In the genomic region with DNA sequence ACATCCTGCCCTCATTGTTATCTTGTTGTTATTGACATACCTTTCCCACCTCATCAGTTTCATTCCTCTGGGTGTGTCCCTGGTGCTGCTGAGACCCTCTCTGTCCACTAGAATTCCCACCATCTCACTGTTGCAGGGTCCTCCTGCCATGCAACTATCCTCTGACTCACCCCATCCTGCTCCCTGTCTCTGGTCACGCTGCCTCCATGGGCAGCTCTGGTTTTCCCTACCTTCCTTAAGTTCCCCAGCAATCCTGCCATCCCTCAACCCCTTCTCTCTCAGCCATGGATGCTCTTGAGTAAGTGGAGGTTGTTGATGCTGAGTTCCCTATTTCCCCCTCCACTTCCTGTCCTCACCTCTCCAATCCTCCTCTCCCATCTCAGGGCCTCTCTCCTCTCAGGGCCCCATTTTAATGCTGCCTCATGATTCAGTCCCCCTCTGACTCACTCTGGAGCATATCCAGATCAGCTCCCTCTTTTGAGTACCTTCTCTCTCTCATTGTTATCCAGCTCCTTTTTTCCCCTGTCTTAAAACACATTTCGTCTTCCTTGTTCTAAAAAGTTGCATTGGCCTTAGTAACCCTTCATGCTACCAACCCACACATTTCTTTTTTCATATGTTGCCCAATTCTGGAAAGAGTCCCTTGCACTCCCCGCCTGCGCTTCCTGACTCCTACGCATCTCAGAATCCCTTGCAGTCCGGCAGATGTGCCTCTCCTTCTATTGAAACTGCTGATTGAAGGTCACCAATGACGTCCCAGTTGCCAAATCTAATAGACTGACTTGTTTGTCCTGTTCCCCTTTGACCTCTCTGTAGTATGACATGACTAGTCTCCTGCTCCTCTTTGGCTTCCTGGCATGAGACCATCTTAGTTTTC, we compare ENCODE assay signal across 12 cellular contexts.
DNase-seq lines count a peak whose midpoint lies in the region; ATAC-seq and TF ChIP-seq lines count a peak whose summit lies in the region.
"Had no signal": no experiment of that assay in that cellular context is flagged by ENCODE, and none has a peak within 500 bp of the region (broad histone marks: within the 10 kb centered on the region; RNA-seq: fewer than 3 reads in every experiment).

No MANE protein-coding gene starts in this region.

- no peak for TF ChIP-seq POLR2A in GM18505 (IDR thresholded peaks at IDR 0.05; ENCODE audit: borderline replicate concordance, extremely low read depth, insufficient read depth, insufficient read length)

- DNase-seq in GM12865 (ENCODE audit: low read depth) (peak; percentile 15), MV-4-11 (lab: John Stamatoyannopoulos, UW) (peak; percentile 30), renal cortical epithelial cell (ENCODE audit: low read depth) (peak; percentile 53), cardiac septum (ENCODE audit: low spot score) (no peak), coronary artery (ENCODE audit: low spot score) (no peak)
- DNase-seq: activated B cell treated with CpG ODN at 0.5 μM for 24 hours; activated naive CD8-positive, alpha-beta T cell treated with anti-CD3 and anti-CD28 coated beads, Interleukin-2, amount 10 ng/mL, durations not matched to agents 7 days and 5 days; gastrocnemius medialis; stimulated activated CD4-positive, alpha-beta T cell treated with anti-CD3 and anti-CD28 coated beads, Interleukin-1b, Interleukin-23, amount 100 ng/mL, for 48 hours had no signal

- ATAC-seq in esophagus mucosa (peak; percentile 53), GM21447 (IDR thresholded peaks at IDR 0.05; ENCODE audit: unreplicated experiment) (no peak), GM18505 (IDR thresholded peaks at IDR 0.05; ENCODE audit: unreplicated experiment) (no peak)
- ATAC-seq: gastrocnemius medialis had no signal

- intact Hi-C loops in cardiac septum (cut with DNase I): no loop called here

- TF ChIP-seq CTCF in GM12865 (IDR thresholded peaks at IDR 0.05; ENCODE audit: insufficient read depth, low read depth, low read length, missing control alignments): no peak
- no peak for TF ChIP-seq CTCF in coronary artery (IDR thresholded peaks at IDR 0.05)

- H3K4me3 ChIP-seq in GM12865 (ENCODE audit: low read depth, low read length) (no peak overlapping the region), coronary artery (no peak overlapping the region)
- H3K4me3 ChIP-seq: gastrocnemius medialis had no signal

- H3K27ac ChIP-seq in coronary artery: no peak overlapping the region
- H3K27ac ChIP-seq: gastrocnemius medialis had no signal

Comparison
In these comparisons a context has a peak if more than half of its experiments do, and no peak if none do; other contexts are left out.
1. DNase-seq: peak in GM12865 (single experiment), MV-4-11 (single experiment) and renal cortical epithelial cell (single experiment); none in cardiac septum (single experiment) and coronary artery (single experiment).